14 cellular contexts compared by ENCODE assay signal in genomic region chr1:54279457-54279856, GRCh38.
A peak's percentile ranks its signal among the peaks of the same experiment; 100 is the strongest.
DNase-seq lines count a peak whose midpoint lies in the region; ATAC-seq, FAIRE-seq and TF ChIP-seq lines count a peak whose summit lies in the region.
"Had no signal": no experiment of that assay in that cellular context is flagged by ENCODE, and none has a peak within 500 bp of the region (broad histone marks: within the 10 kb centered on the region; RNA-seq: fewer than 3 reads in every experiment).

No MANE protein-coding gene starts in this region.

- FAIRE-seq in GM12892 (lab: Jason Lieb, UNC), result no peak

- WGBS in adrenal gland, 4 donors, result 95 to 98% (median 97%) methylated on average over 5 to 8 of the region's 8 CpGs
- WGBS in right lobe of liver (ENCODE audit: insufficient coverage, low coverage, low lambda C conversion rate, missing lambda C conversion rate), result 92% methylated on average over 2 of the region's 8 CpGs
- 83 to 98% (median 97%) methylated on average over 8 of the region's 8 CpGs for WGBS in stomach, 5 donors

- H3K9me3 Mint-ChIP-seq in HFFc6, result no peaks in the 10 kb centered on the region

- H3K9me3 ChIP-seq in adrenal gland (replicated peaks in 1 of 3) (no peaks in the 10 kb centered on the region), right lobe of liver (no peaks in the 10 kb centered on the region), stomach (no peaks in the 10 kb centered on the region)

- no peak for TF ChIP-seq POLR2A in adrenal gland (IDR thresholded peaks at IDR 0.05)
- TF ChIP-seq POLR2A in right lobe of liver (IDR thresholded peaks at IDR 0.05), result no peak
- no peak for TF ChIP-seq POLR2A in stomach (IDR thresholded peaks at IDR 0.05)
- no peak for TF ChIP-seq POLR2A in GM12892 (IDR thresholded peaks at IDR 0.05; ENCODE audit: low read depth, low read length)

- peaks cover 32 to 63% of the 10 kb centered on the region in 2 donors for H3K4me1 ChIP-seq in adrenal gland (replicated peaks in 1 of 2)
- peaks cover 0 to 66% (median 26%) of the 10 kb centered on the region in 4 donors for H3K4me1 ChIP-seq in right lobe of liver
- peaks cover 84 to 99% (median 90%) of the 10 kb centered on the region in 4 donors for H3K4me1 ChIP-seq in stomach

- H3K4me1 Mint-ChIP-seq in HFFc6 (ENCODE audit: low read depth), result peaks cover 65% of the 10 kb centered on the region

- H3K36me3 Mint-ChIP-seq in HFFc6 (ENCODE audit: low read depth), result peaks cover 16% of the 10 kb centered on the region

- TF ChIP-seq CTCF in HFFc6 (IDR thresholded peaks at IDR 0.05) (no peak), adrenal gland (IDR thresholded peaks at IDR 0.05) (no peak), right lobe of liver (IDR thresholded peaks at IDR 0.05) (no peak), stomach (IDR thresholded peaks at IDR 0.05) (no peak)

- no peak overlapping the region for H3K4me3 ChIP-seq in adrenal gland
- no peak overlapping the region for H3K4me3 ChIP-seq in right lobe of liver
- no peak overlapping the region for H3K4me3 ChIP-seq in stomach

- ATAC-seq in right lobe of liver, result no peak

- no peak for TF ChIP-seq EP300 in stomach (IDR thresholded peaks at IDR 0.05)

- H3K36me3 ChIP-seq in adrenal gland (replicated peaks in 1 of 2) (no peaks in the 10 kb centered on the region), right lobe of liver (no peaks in the 10 kb centered on the region), stomach (peaks cover 0 to 12% (median 11%) of the 10 kb centered on the region in 4 donors)

- peak overlapping the region; percentile 83 for H3K27ac Mint-ChIP-seq in HFFc6

- no peak overlapping the region for H3K4me3 Mint-ChIP-seq in HFFc6

- peak overlapping the region in 3 of 5 donors; percentile 90 to 99 (median 98) for H3K27ac ChIP-seq in adrenal gland
- peak overlapping the region; percentile 92 to 98 (median 98) for H3K27ac ChIP-seq in right lobe of liver
- peak overlapping the region; percentile 84 to 95 (median 93) for H3K27ac ChIP-seq in stomach

- DNase-seq in HFFc6, result no peak
- DNase-seq in adrenal gland, result no peak
- DNase-seq in right lobe of liver, result no peak
- DNase-seq in stomach, result no peak
- no peak for DNase-seq in NCI-H1092 (lab: John Stamatoyannopoulos, UW)
- DNase-seq in GM12892 (ENCODE audit: insufficient read length), result no peak
- no peak for DNase-seq in iPS-NIHi7 (ENCODE audit: extremely low spot score)
- DNase-seq: activated CD4-positive, alpha-beta T cell treated with anti-CD3 and anti-CD28 coated beads for 48 hours; activated T-cell treated with anti-CD3 and anti-CD28 coated beads, Interleukin-2, amount 50 U/mL, for 48 hours; hypothalamus; mammary epithelial cell; NCI-H1092 treated with DMSO at 0.1 percent for 48 hours; NCI-H345; SW 1271 had no signal

- intact Hi-C loops in adrenal gland (cut with DNase I), result loop anchor here (5.0 to 10.0 kb wide), 3 partner anchors 125 to 208 kb away; partner anchors contain the start of gene SSBP3 (in 2 of the 2)
- intact Hi-C loops in right lobe of liver (cut with DNase I), result loop anchor here in 1 of 2 donors (5.0 kb wide), 1 partner anchor 208 kb away; no protein-coding TSS in a partner anchor
- intact Hi-C loops in stomach (cut with DNase I; ENCODE audit: low total_unique reads), result no loop called here

- H3K27me3 ChIP-seq in adrenal gland (no peaks in the 10 kb centered on the region), right lobe of liver (no peaks in the 10 kb centered on the region), stomach (no peaks in the 10 kb centered on the region)

- peaks cover 5% of the 10 kb centered on the region; the same call in 1 of the 2 replicates for H3K27me3 Mint-ChIP-seq in HFFc6 (ENCODE audit: insufficient read depth)
